Comparison of ENCODE assay signal across 10 cellular contexts in genomic region chr4:38988353-38988752, GRCh38. TPM values are rescaled to one million over a fixed set of nuclear protein-coding genes. Genes with fewer than 3 reads are reported as not detected.
DNase-seq lines count a peak whose midpoint lies in the region; ATAC-seq and TF ChIP-seq lines count a peak whose summit lies in the region.
"Not testable (repeated sequence)": the region's sequence is repeated elsewhere in the genome, so short reads cannot be mapped to it uniquely, and the experiment has no call there.
"Had no signal": no experiment of that assay in that cellular context is flagged by ENCODE, and none has a peak within 500 bp of the region (broad histone marks: within the 10 kb centered on the region; RNA-seq: fewer than 3 reads in every experiment).

No MANE protein-coding gene starts in this region.

- not testable (repeated sequence) for H4K8ac ChIP-seq in IMR-90 (ENCODE audit: low read depth in 2 of 2, low read length in 2 of 2)

- H4K20me1 ChIP-seq in IMR-90 (ENCODE audit: insufficient read depth, low read length): not testable (repeated sequence)

- 100% methylated on average over 2 of the region's 9 CpGs; no CpG with 5 or more reads in 1 of the 2 experiments for WGBS in IMR-90 (ENCODE audit: extremely low coverage in 2 of 2, insufficient read length in 1 of 2), 2 experiments

- intact Hi-C loops in CD4-positive, alpha-beta memory T cell (cut with micrococcal nuclease): loop anchor here (5.0 kb wide), 1 partner anchor 44 kb away; the partner anchor contains the start of gene TMEM156
- intact Hi-C loops in IMR-90 (cut with micrococcal nuclease): not testable (repeated sequence)

- not testable (repeated sequence) for H3K27me3 ChIP-seq in CD4-positive, alpha-beta memory T cell (ENCODE audit: insufficient read depth, low read length); IMR-90 (ENCODE audit: control insufficient read depth, insufficient read depth, low read length)

- not testable (repeated sequence) for BruUV-seq in IMR-90 (replicated peaks; lab: Mats Ljungman, UMichigan)

- peaks cover 14% of the 10 kb centered on the region; the same call in 1 of the 2 replicates for H3K9me1 ChIP-seq in IMR-90 (ENCODE audit: insufficient read depth, low read length)

- dilution Hi-C loops in IMR-90 (cut with HindIII; ENCODE audit: low sequenced_read_pairs, unreplicated experiment): not testable (repeated sequence)

- H4K5ac ChIP-seq in IMR-90 (ENCODE audit: low read depth, low read length): not testable (repeated sequence)

- not testable (repeated sequence) for TF ChIP-seq POLR2A in IMR-90 (IDR thresholded peaks at IDR 0.05; ENCODE audit: low read depth, low read length)

- H3K4me3 Mint-ChIP-seq in CD4-positive, alpha-beta memory T cell: peak overlapping the region in 3 of 8 donors; percentile 9 to 34 (median 27)
- not testable (repeated sequence) for H3K4me3 Mint-ChIP-seq in T-helper 2 cell treated with Interferon-gamma antibody and Interleukin-4, amounts not matched to agents 5 μg/mL and 100 μg/mL, for 36 hours; activated CD8-positive, alpha-beta memory T cell treated with anti-CD3 and anti-CD28 coated beads, Interleukin-2, amount 10 ng/mL, durations not matched to agents 7 days and 5 days; memory B cell

- H2AK9ac ChIP-seq in IMR-90 (replicated peaks; ENCODE audit: low read depth, low read length, poor library complexity): not testable (repeated sequence)

- H3K36me3 ChIP-seq in CD4-positive, alpha-beta memory T cell (ENCODE audit: insufficient read depth, low read length); IMR-90 (ENCODE audit: control insufficient read depth, insufficient read depth, low read length): not testable (repeated sequence)

- not testable (repeated sequence) for DNase-seq in CD4-positive, alpha-beta memory T cell; IMR-90; T-helper 2 cell treated with Interferon-gamma antibody and Interleukin-4, amounts not matched to agents 5 μg/mL and 100 μg/mL, for 36 hours (ENCODE audit: low spot score); activated CD8-positive, alpha-beta memory T cell treated with anti-CD3 and anti-CD28 coated beads, Interleukin-2, amount 10 ng/mL, durations not matched to agents 7 days and 5 days; memory B cell (ENCODE audit: low spot score in 2 of 2)
- peak; percentile 72 for DNase-seq in NOMO-1 treated with DMSO at 0.1 percent for 48 hours (lab: John Stamatoyannopoulos, UW; ENCODE audit: unreplicated experiment)
- DNase-seq in choroid plexus epithelial cell (ENCODE audit: low read depth): peak; percentile 62

- CTCF ChIA-PET in CD4-positive, alpha-beta memory T cell (lab: Charles Lee; ENCODE audit: partially characterized antibody): interaction anchor here (1.1 to 2.3 kb wide), 3 partner anchors 29 to 85 kb away, joined by 3 to 6 read pairs (median 3); no protein-coding TSS in a partner anchor
- CTCF ChIA-PET in IMR-90 (lab: Yijun Ruan, JAX): interaction anchor here (1.0 kb wide), 1 partner anchor 63 kb away, joined by 3 read pairs; no protein-coding TSS in a partner anchor
- CTCF ChIA-PET in activated CD8-positive, alpha-beta memory T cell treated with anti-CD3 and anti-CD28 coated beads, Interleukin-2, amount 10 ng/mL, durations not matched to agents 7 days and 5 days (lab: Charles Lee): not testable (repeated sequence)

- H3K18ac ChIP-seq in IMR-90 (ENCODE audit: low read depth, low read length): peak overlapping the region; percentile 35; the same call in 1 of the 2 replicates

- peaks cover 36% of the 10 kb centered on the region for H3K4me1 ChIP-seq in CD4-positive, alpha-beta memory T cell (ENCODE audit: insufficient read depth, low read length)
- peaks cover 21% of the 10 kb centered on the region for H3K4me1 ChIP-seq in IMR-90 (ENCODE audit: control insufficient read depth, insufficient read depth, low read length)

- TF ChIP-seq CTCF in IMR-90 (conservative IDR thresholded peaks at IDR 0.05; ENCODE audit: low read depth, low read length); choroid plexus epithelial cell (conservative IDR thresholded peaks at IDR 0.05; ENCODE audit: low read depth, low read length): not testable (repeated sequence)

- not testable (repeated sequence) for H3K4me3 ChIP-seq in CD4-positive, alpha-beta memory T cell (ENCODE audit: low read length in 2 of 2); IMR-90 (ENCODE audit: insufficient read depth, low read depth, low read length); choroid plexus epithelial cell (ENCODE audit: low read depth, low read length)

- not testable (repeated sequence) for H2BK15ac ChIP-seq in IMR-90 (ENCODE audit: low read depth, low read length)

- not testable (repeated sequence) for H3K14ac ChIP-seq in IMR-90 (replicated peaks; ENCODE audit: low read depth, low read length)

- H2AK5ac ChIP-seq in IMR-90 (ENCODE audit: low read depth, low read length): peak overlapping the region; percentile 57; the same call in 1 of the 2 replicates

- H2AFZ ChIP-seq in IMR-90 (replicated peaks; ENCODE audit: low read length, poor library complexity): not testable (repeated sequence)

- not testable (repeated sequence) for H3K56ac ChIP-seq in IMR-90 (ENCODE audit: extremely low read depth, insufficient read depth, low read length)

- H2BK5ac ChIP-seq in IMR-90 (ENCODE audit: low read depth, low read length, poor library complexity, severe bottlenecking): not testable (repeated sequence)

- H3K9me3 ChIP-seq in CD4-positive, alpha-beta memory T cell (ENCODE audit: control insufficient read depth in 1 of 2, low read length in 2 of 2); IMR-90 (ENCODE audit: control insufficient read depth, insufficient read depth, low read length): not testable (repeated sequence)

- in situ Hi-C loops in IMR-90 (cut with MboI; ENCODE audit: low sequenced_read_pairs): not testable (repeated sequence)

- not testable (repeated sequence) for H3K27ac ChIP-seq in CD4-positive, alpha-beta memory T cell (ENCODE audit: low read depth, low read length); IMR-90 (ENCODE audit: insufficient read depth, low read length)

- H3K4me1 Mint-ChIP-seq in CD4-positive, alpha-beta memory T cell: peaks cover 37 to 40% (median 38%) of the 10 kb centered on the region in 4 donors
- peaks cover 48% of the 10 kb centered on the region for H3K4me1 Mint-ChIP-seq in T-helper 2 cell treated with Interferon-gamma antibody and Interleukin-4, amounts not matched to agents 5 μg/mL and 100 μg/mL, for 36 hours (ENCODE audit: low read depth)
- H3K4me1 Mint-ChIP-seq in activated CD8-positive, alpha-beta memory T cell treated with anti-CD3 and anti-CD28 coated beads, Interleukin-2, amount 10 ng/mL, durations not matched to agents 7 days and 5 days: peaks cover 35% of the 10 kb centered on the region
- peaks cover 42% of the 10 kb centered on the region for H3K4me1 Mint-ChIP-seq in memory B cell

- H3K9me3 Mint-ChIP-seq in CD4-positive, alpha-beta memory T cell; T-helper 2 cell treated with Interferon-gamma antibody and Interleukin-4, amounts not matched to agents 5 μg/mL and 100 μg/mL, for 36 hours; activated CD8-positive, alpha-beta memory T cell treated with anti-CD3 and anti-CD28 coated beads, Interleukin-2, amount 10 ng/mL, durations not matched to agents 7 days and 5 days (ENCODE audit: low read depth); memory B cell: not testable (repeated sequence)

- not testable (repeated sequence) for TF ChIP-seq RAD21 in IMR-90 (IDR thresholded peaks at IDR 0.05; ENCODE audit: low read length)

- not testable (repeated sequence) for H3K27me3 Mint-ChIP-seq in CD4-positive, alpha-beta memory T cell; T-helper 2 cell treated with Interferon-gamma antibody and Interleukin-4, amounts not matched to agents 5 μg/mL and 100 μg/mL, for 36 hours (ENCODE audit: low read depth); activated CD8-positive, alpha-beta memory T cell treated with anti-CD3 and anti-CD28 coated beads, Interleukin-2, amount 10 ng/mL, durations not matched to agents 7 days and 5 days; memory B cell

- 0 out of 2 replicates have a peak overlapping the region, but pooled peaks have one; percentile 54 for H2BK20ac ChIP-seq in IMR-90 (ENCODE audit: low read depth, low read length)

- POLR2A ChIA-PET in CD4-positive, alpha-beta memory T cell (lab: Charles Lee; ENCODE audit: partially characterized antibody): interaction anchor here (1.2 kb wide), 1 partner anchor 59 kb away, joined by 4 read pairs; no protein-coding TSS in a partner anchor
- POLR2A ChIA-PET in IMR-90 (lab: Charles Lee; ENCODE audit: unreplicated experiment): not testable (repeated sequence)

- not testable (repeated sequence) for H3K23ac ChIP-seq in IMR-90 (ENCODE audit: low read depth, low read length)

- peaks cover 37 to 44% of the 10 kb centered on the region in 2 donors for H3K36me3 Mint-ChIP-seq in CD4-positive, alpha-beta memory T cell
- peaks cover 57% of the 10 kb centered on the region for H3K36me3 Mint-ChIP-seq in T-helper 2 cell treated with Interferon-gamma antibody and Interleukin-4, amounts not matched to agents 5 μg/mL and 100 μg/mL, for 36 hours (ENCODE audit: low read depth)
- peaks cover 48% of the 10 kb centered on the region for H3K36me3 Mint-ChIP-seq in activated CD8-positive, alpha-beta memory T cell treated with anti-CD3 and anti-CD28 coated beads, Interleukin-2, amount 10 ng/mL, durations not matched to agents 7 days and 5 days
- H3K36me3 Mint-ChIP-seq in memory B cell: peaks cover 39% of the 10 kb centered on the region

- not testable (repeated sequence) for H3K4me2 ChIP-seq in IMR-90 (ENCODE audit: low read depth, low read length)

- H4K91ac ChIP-seq in IMR-90 (ENCODE audit: insufficient read depth, low read depth, low read length): 0 out of 2 replicates have a peak overlapping the region, but pooled peaks have one; percentile 9

- peak overlapping the region; percentile 21; the same call in 1 of the 2 replicates for H3K4ac ChIP-seq in IMR-90 (ENCODE audit: low read depth, low read length)

- peak overlapping the region in 6 of 7 donors; percentile 5 to 77 (median 42) for H3K27ac Mint-ChIP-seq in CD4-positive, alpha-beta memory T cell
- peak overlapping the region; percentile 81 for H3K27ac Mint-ChIP-seq in T-helper 2 cell treated with Interferon-gamma antibody and Interleukin-4, amounts not matched to agents 5 μg/mL and 100 μg/mL, for 36 hours
- H3K27ac Mint-ChIP-seq in activated CD8-positive, alpha-beta memory T cell treated with anti-CD3 and anti-CD28 coated beads, Interleukin-2, amount 10 ng/mL, durations not matched to agents 7 days and 5 days: peak overlapping the region; percentile 14
- H3K27ac Mint-ChIP-seq in memory B cell: peak overlapping the region; percentile 62

- not testable (repeated sequence) for ATAC-seq in IMR-90 (ENCODE audit: low read depth); activated CD8-positive, alpha-beta memory T cell treated with anti-CD3 and anti-CD28 coated beads, Interleukin-2, amount 10 ng/mL, durations not matched to agents 7 days and 5 days; memory B cell (ENCODE audit: low read depth)

- peak overlapping the region; percentile 33; the same call in 1 of the 2 replicates for H2BK120ac ChIP-seq in IMR-90 (ENCODE audit: low read depth, low read length)

- H3K9ac ChIP-seq in IMR-90 (ENCODE audit: low read depth, low read length): not testable (repeated sequence)

- not testable (repeated sequence) for H3K79me1 ChIP-seq in IMR-90 (ENCODE audit: low read depth in 1 of 2, low read length in 2 of 2)

RNA-seq across cellular contexts. Expression of gene TMEM156, which starts 43.9 kb away (rescaled TPM):
- total RNA-seq in CD4-positive, alpha-beta memory T cell: 10 to 100 TPM; 16.8 to 19.3 TPM
- polyA plus RNA-seq in CD4-positive, alpha-beta memory T cell: 10 to 100 TPM; 46.2 to 53.1 TPM
- 0.54 and 0.83 TPM in 2 replicates for total RNA-seq in IMR-90 (2012; rRNA removed)
- polyA plus RNA-seq in IMR-90 (2012; rRNA removed): 0.53 and 0.82 TPM in 2 replicates
- 0.07 and 0.15 TPM in 2 replicates for polyA plus RNA-seq in IMR-90 (2012; cell fraction: cytosol; rRNA removed)
- 0.03 and 0.30 TPM in 2 replicates for polyA plus RNA-seq in IMR-90 (2012; cell fraction: nucleus; rRNA removed; ENCODE audit: low replicate concordance)
- total RNA-seq in activated CD8-positive, alpha-beta memory T cell treated with anti-CD3 and anti-CD28 coated beads, Interleukin-2, amount 10 ng/mL, durations not matched to agents 7 days and 5 days: 10 to 100 TPM; 18.5 to 18.8 TPM
- total RNA-seq: left ventricle myocardium inferior, SJCRH30, suprapubic skin had no signal

Comparison
In these comparisons a context has a peak if more than half of its experiments do, and no peak if none do; other contexts are left out.
1. H3K27ac Mint-ChIP-seq: peak in every context shown above with its lines; median percentile 81 in T-helper 2 cell treated with Interferon-gamma antibody and Interleukin-4, amounts not matched to agents 5 μg/mL and 100 μg/mL, for 36 hours; 62 in memory B cell; 42 in CD4-positive, alpha-beta memory T cell; 14 in activated CD8-positive, alpha-beta memory T cell treated with anti-CD3 and anti-CD28 coated beads, Interleukin-2, amount 10 ng/mL, durations not matched to agents 7 days and 5 days.